In genomic region chr6:30103630-30104179, GRCh38 we compare ENCODE assay signal across 8 cellular contexts. TPM values are rescaled to one million over a fixed set of nuclear protein-coding genes. Genes with fewer than 3 reads are reported as not detected.
DNase-seq lines count a peak whose midpoint lies in the region; ATAC-seq, FAIRE-seq and TF ChIP-seq lines count a peak whose summit lies in the region.

No MANE protein-coding gene starts in this region.

- peak overlapping the region; percentile 86 for H3K4me2 ChIP-seq in K562 (ENCODE audit: insufficient read depth, low read length)

- no peaks in the 10 kb centered on the region for H3K36me3 ChIP-seq in K562 (ENCODE audit: control insufficient read depth, insufficient read depth, low read length)
- no peaks in the 10 kb centered on the region for H3K36me3 ChIP-seq in vagina

- TF ChIP-seq RAD21 in K562 (CRISPR knock-in tag; conservative IDR thresholded peaks at IDR 0.05 in 1 of 2, IDR thresholded peaks at IDR 0.05 in 1 of 2) = no peak

- peak overlapping the region in 1 of 2 experiments; percentile 80; a peak in 2 of 4 replicates for H3K9ac ChIP-seq in K562 (ENCODE audit: insufficient read depth in 1 of 2, low read depth in 2 of 2, low read length in 2 of 2)

- no peaks in the 10 kb centered on the region for H3K9me1 ChIP-seq in K562 (ENCODE audit: control insufficient read depth, insufficient read depth, low read length)

- intact Hi-C loops in K562 (cut with micrococcal nuclease) = loop anchor here (1.0 to 10.0 kb wide), 5 partner anchors 28 to 294 kb away; partner anchors contain the start of gene PPP1R11
- intact Hi-C loops in vagina (cut with DNase I) = no loop called here
- intact Hi-C loops in sciatic nerve (cut with DNase I) = no loop called here

- H3K27ac ChIP-seq in K562 (ENCODE audit: extremely low read depth, low read depth, low read length) (no peak overlapping the region), vagina (peak overlapping the region; percentile 90)

- BruUV-seq in K562 (replicated peaks; lab: Mats Ljungman, UMichigan) = no TSS peak

- POLR2A ChIA-PET in K562 (lab: Yijun Ruan, JAX) = interaction anchor here (0.7 to 1.3 kb wide), 5 partner anchors 22 to 139 kb away, joined by 3 to 5 read pairs (median 3); partner anchors contain the start of genes POLR1H and PPP1R11

- FAIRE-seq in K562 (lab: Jason Lieb, UNC) = no peak

- H3K79me2 ChIP-seq in K562 (ENCODE audit: control insufficient read depth, insufficient read depth, low read length) = no peaks in the 10 kb centered on the region

- TF ChIP-seq POLR2A in K562 (conservative IDR thresholded peaks at IDR 0.05) (no peak), vagina (IDR thresholded peaks at IDR 0.05) (no peak)

- H3K4me1 ChIP-seq in K562 (replicated peaks in 1 of 2; ENCODE audit: control insufficient read depth in 2 of 2, insufficient read depth in 2 of 2, low read length in 2 of 2) (peaks cover 22 to 29% of the 10 kb centered on the region in 2 experiments), mononuclear cell (ENCODE audit: insufficient read depth, low read length) (peaks cover 37% of the 10 kb centered on the region), vagina (peaks cover 27% of the 10 kb centered on the region)

- no peak for TF ChIP-seq EP300 in K562 (IDR thresholded peaks at IDR 0.05; ENCODE audit: low read length)

- 45% methylated on average over 12 of the region's 12 CpGs for WGBS in K562 (ENCODE audit: insufficient coverage, low coverage, missing lambda C conversion rate)

- H2AFZ ChIP-seq in K562 (ENCODE audit: low read depth, low read length) = peak overlapping the region; percentile 98

- TF ChIP-seq CTCF in K562 (IDR thresholded peaks at IDR 0.05 in 2 of 3, conservative IDR thresholded peaks at IDR 0.05 in 1 of 3; ENCODE audit: insufficient read depth in 2 of 3, low read depth in 1 of 3, low read length in 3 of 3) = no peak
- no peak for TF ChIP-seq CTCF in vagina (IDR thresholded peaks at IDR 0.05)

- ATAC-seq in K562 = no peak
- no peak for ATAC-seq in sciatic nerve

- H3K4me3 ChIP-seq in K562 = no peak overlapping the region
- peak overlapping the region; percentile 26 for H3K4me3 ChIP-seq in mononuclear cell (ENCODE audit: low read length)
- peak overlapping the region; percentile 36 to 44 for H3K4me3 ChIP-seq in vagina

- H3K27me3 ChIP-seq in K562 (ENCODE audit: control insufficient read depth in 2 of 2, insufficient read depth in 2 of 2, low read length in 2 of 2) (peaks cover 17 to 30% of the 10 kb centered on the region in 2 experiments), mononuclear cell (ENCODE audit: insufficient read depth, low read length) (peaks cover 53% of the 10 kb centered on the region), vagina (no peaks in the 10 kb centered on the region)

- CTCF ChIA-PET in K562 (lab: Yijun Ruan, JAX; ENCODE audit: low intra/inter-chr PET ratio) = interaction anchor here (0.9 to 4.2 kb wide), 5 partner anchors 27 to 293 kb away, joined by 4 to 66 read pairs (median 6); no protein-coding TSS in a partner anchor

- in situ Hi-C loops in K562 (cut with MboI) = no loop called here

- DNase-seq in stimulated activated CD4-positive, alpha-beta T cell treated with anti-CD3 and anti-CD28 coated beads, Interleukin-4, amount 100 ng/mL, for 24 hours = peak; percentile 5
- no peak for DNase-seq in stimulated activated CD4-positive, alpha-beta T cell treated with anti-CD3 and anti-CD28 coated beads, Interleukin-2, amount 100 ng/mL, for 24 hours
- DNase-seq in K562 (ENCODE audit: extremely low read depth in 1 of 4, low spot score in 3 of 4) (no peak), vagina (ENCODE audit: extremely low spot score in 2 of 2) (no peak), sciatic nerve (ENCODE audit: low spot score) (no peak), NCI-H2227 treated with DMSO at 0.1 percent for 48 hours (lab: John Stamatoyannopoulos, UW) (no peak), HT-29 (ENCODE audit: low spot score) (no peak)

- H3K9me3 ChIP-seq in K562 (replicated peaks; ENCODE audit: control insufficient read depth, insufficient read depth, low read depth, low read length) (no peaks in the 10 kb centered on the region), mononuclear cell (ENCODE audit: low read depth, low read length) (no peaks in the 10 kb centered on the region), vagina (no peaks in the 10 kb centered on the region)

- no peaks in the 10 kb centered on the region for H4K20me1 ChIP-seq in K562 (replicated peaks; ENCODE audit: control insufficient read depth, insufficient read depth, low read length)

RNA-seq across cellular contexts. Expression of gene TRIM31, which starts 9.2 kb away (rescaled TPM):
- not detected in 2 replicates for total RNA-seq in K562 (2011; cell fraction: chromatin; rRNA removed; ENCODE audit: low replicate concordance)
- total RNA-seq in K562 (2011; cell fraction: nucleolus; rRNA removed) = not detected in 2 replicates
- total RNA-seq in K562 (2011; cell fraction: nucleoplasm; rRNA removed) = not detected in 2 replicates
- total RNA-seq in K562 (2014; rRNA removed) = not detected in 2 replicates
- not detected in 2 replicates for total RNA-seq in K562 (2014; rRNA removed; fragmentation: Illumina TruSeq; extraction: Trizol)
- total RNA-seq in K562 (2015; rRNA removed; fragmentation: Illumina TruSeq; extraction: Trizol) = not detected in 2 replicates
- not detected in 2 replicates for total RNA-seq in K562 (2021)
- polyA plus RNA-seq in K562 (2011; rRNA removed) = not detected in 2 replicates
- polyA plus RNA-seq in K562 (2011; cell fraction: cytosol; rRNA removed) = not detected in 2 replicates
- not detected in 2 replicates for polyA plus RNA-seq in K562 (2011; cell fraction: nucleus; rRNA removed)
- not detected in 2 replicates for polyA plus RNA-seq in K562 (2012)
- polyA plus RNA-seq in K562 (2014; fragmentation: Illumina TruSeq; extraction: Trizol) = not detected in 2 replicates
- not detected for polyA plus RNA-seq in K562 (2014; fragmentation: Nextera tagmentation; extraction: Ambion mirVana)
- polyA plus RNA-seq in K562 (2014; rRNA removed) = not detected in 2 replicates
- not detected in 2 replicates for polyA minus RNA-seq in K562 (2011; rRNA and poly(A)+ RNA removed)
- not detected in 2 replicates for polyA minus RNA-seq in K562 (2011; cell fraction: cytosol; rRNA and poly(A)+ RNA removed)
- not detected in 2 replicates for polyA minus RNA-seq in K562 (2011; cell fraction: nucleus; rRNA and poly(A)+ RNA removed)
- 0.10 TPM for total RNA-seq in mononuclear cell
- not detected for total RNA-seq in vagina
- not detected for total RNA-seq in sciatic nerve
- total RNA-seq in HT-29 (2014; rRNA removed; shearing (Covaris generic)) = 112 and 119 TPM in 2 replicates

RNA-seq across cellular contexts. Expression of gene RNF39, which starts 28.1 kb away (rescaled TPM):
- total RNA-seq in K562 (2011; cell fraction: chromatin; rRNA removed; ENCODE audit: low replicate concordance) = not detected in 2 replicates
- not detected in 2 replicates for total RNA-seq in K562 (2011; cell fraction: nucleolus; rRNA removed)
- total RNA-seq in K562 (2011; cell fraction: nucleoplasm; rRNA removed) = not detected in 2 replicates
- not detected in 2 replicates for total RNA-seq in K562 (2014; rRNA removed)
- total RNA-seq in K562 (2014; rRNA removed; fragmentation: Illumina TruSeq; extraction: Trizol) = not detected in 2 replicates
- total RNA-seq in K562 (2015; rRNA removed; fragmentation: Illumina TruSeq; extraction: Trizol) = not detected in 2 replicates
- not detected in 2 replicates for total RNA-seq in K562 (2021)
- polyA plus RNA-seq in K562 (2011; rRNA removed) = not detected in 2 replicates
- polyA plus RNA-seq in K562 (2011; cell fraction: cytosol; rRNA removed) = not detected in 2 replicates
- polyA plus RNA-seq in K562 (2011; cell fraction: nucleus; rRNA removed) = not detected in 2 replicates
- 0.68 and 1.5 TPM in 2 replicates for polyA plus RNA-seq in K562 (2012)
- not detected in 2 replicates for polyA plus RNA-seq in K562 (2014; fragmentation: Illumina TruSeq; extraction: Trizol)
- not detected for polyA plus RNA-seq in K562 (2014; fragmentation: Nextera tagmentation; extraction: Ambion mirVana)
- polyA plus RNA-seq in K562 (2014; rRNA removed) = not detected in 2 replicates
- not detected in 2 replicates for polyA minus RNA-seq in K562 (2011; rRNA and poly(A)+ RNA removed)
- not detected in 2 replicates for polyA minus RNA-seq in K562 (2011; cell fraction: cytosol; rRNA and poly(A)+ RNA removed)
- not detected in 2 replicates for polyA minus RNA-seq in K562 (2011; cell fraction: nucleus; rRNA and poly(A)+ RNA removed)
- total RNA-seq in mononuclear cell = not detected
- total RNA-seq in vagina = 18.2 TPM
- total RNA-seq in sciatic nerve = not detected
- 3.8 and 6.5 TPM in 2 replicates for total RNA-seq in HT-29 (2014; rRNA removed; shearing (Covaris generic))

RNA-seq across cellular contexts. Expression of gene TRIM40, which starts 32.2 kb away (rescaled TPM):
- total RNA-seq in K562 (2011; cell fraction: chromatin; rRNA removed; ENCODE audit: low replicate concordance) = not detected in 2 replicates
- total RNA-seq in K562 (2011; cell fraction: nucleolus; rRNA removed) = not detected in 2 replicates
- total RNA-seq in K562 (2011; cell fraction: nucleoplasm; rRNA removed) = not detected in 2 replicates
- total RNA-seq in K562 (2014; rRNA removed) (not detected in 2 replicates), K562 (2014; rRNA removed; fragmentation: Illumina TruSeq; extraction: Trizol) (not detected in 2 replicates), K562 (2015; rRNA removed; fragmentation: Illumina TruSeq; extraction: Trizol) (not detected in 2 replicates), K562 (2021) (not detected in 2 replicates), mononuclear cell (1.4 TPM), vagina (not detected), sciatic nerve (not detected)
- polyA plus RNA-seq in K562 (2011; rRNA removed) (not detected in 2 replicates), K562 (2014; fragmentation: Illumina TruSeq; extraction: Trizol) (not detected in 2 replicates), K562 (2014; fragmentation: Nextera tagmentation; extraction: Ambion mirVana) (under 1 TPM in 1 of 2 experiments, not detected in 1; 0.04 TPM), K562 (2014; rRNA removed) (0.08 TPM in 1 of 2 replicates, not detected in the other)
- polyA plus RNA-seq in K562 (2011; cell fraction: cytosol; rRNA removed) = not detected in 2 replicates
- polyA plus RNA-seq in K562 (2011; cell fraction: nucleus; rRNA removed) = 0.10 TPM in 1 of 2 replicates, not detected in the other
- polyA plus RNA-seq in K562 (2012) = 0.10 TPM in 1 of 2 replicates, not detected in the other
- not detected in 2 replicates for polyA minus RNA-seq in K562 (2011; rRNA and poly(A)+ RNA removed)
- not detected in 2 replicates for polyA minus RNA-seq in K562 (2011; cell fraction: cytosol; rRNA and poly(A)+ RNA removed)
- polyA minus RNA-seq in K562 (2011; cell fraction: nucleus; rRNA and poly(A)+ RNA removed) = not detected in 2 replicates
- total RNA-seq in HT-29 (2014; rRNA removed; shearing (Covaris generic)) = not detected in 2 replicates

RNA-seq across cellular contexts. Expression of gene PPP1R11, which starts 36.7 kb away (rescaled TPM):
- 13.4 and 14.5 TPM in 2 replicates for total RNA-seq in K562 (2011; cell fraction: chromatin; rRNA removed; ENCODE audit: low replicate concordance)
- 8.8 and 9.7 TPM in 2 replicates for total RNA-seq in K562 (2011; cell fraction: nucleolus; rRNA removed)
- 19.6 and 32.7 TPM in 2 replicates for total RNA-seq in K562 (2011; cell fraction: nucleoplasm; rRNA removed)
- total RNA-seq in K562 (2014; rRNA removed) (32.9 and 46.2 TPM in 2 replicates), K562 (2014; rRNA removed; fragmentation: Illumina TruSeq; extraction: Trizol) (39.3 and 40.8 TPM in 2 replicates), K562 (2015; rRNA removed; fragmentation: Illumina TruSeq; extraction: Trizol) (51.3 and 51.5 TPM in 2 replicates), K562 (2021) (44.6 and 49.7 TPM in 2 replicates), mononuclear cell (29.0 TPM), vagina (19.6 TPM), sciatic nerve (38.3 TPM)
- polyA plus RNA-seq in K562 (2011; rRNA removed) (74.6 and 77.8 TPM in 2 replicates), K562 (2014; fragmentation: Illumina TruSeq; extraction: Trizol) (71.7 and 94.8 TPM in 2 replicates), K562 (2014; fragmentation: Nextera tagmentation; extraction: Ambion mirVana) (10 to 100 TPM; 17.8 to 30.9 TPM), K562 (2014; rRNA removed) (58.1 and 64.1 TPM in 2 replicates)
- 56.3 and 72.0 TPM in 2 replicates for polyA plus RNA-seq in K562 (2011; cell fraction: cytosol; rRNA removed)
- polyA plus RNA-seq in K562 (2011; cell fraction: nucleus; rRNA removed) = 35.3 and 42.5 TPM in 2 replicates
- polyA plus RNA-seq in K562 (2012) = 47.5 and 59.4 TPM in 2 replicates
- polyA minus RNA-seq in K562 (2011; rRNA and poly(A)+ RNA removed) = 27.6 and 29.1 TPM in 2 replicates
- polyA minus RNA-seq in K562 (2011; cell fraction: cytosol; rRNA and poly(A)+ RNA removed) = 12.3 and 21.0 TPM in 2 replicates
- polyA minus RNA-seq in K562 (2011; cell fraction: nucleus; rRNA and poly(A)+ RNA removed) = 8.5 and 12.9 TPM in 2 replicates
- 44.2 and 49.3 TPM in 2 replicates for total RNA-seq in HT-29 (2014; rRNA removed; shearing (Covaris generic))

RNA-seq across cellular contexts. Expression of gene POLR1H, which starts 42.6 kb away (rescaled TPM):
- 19.9 and 30.6 TPM in 2 replicates for total RNA-seq in K562 (2011; cell fraction: chromatin; rRNA removed; ENCODE audit: low replicate concordance)
- total RNA-seq in K562 (2011; cell fraction: nucleolus; rRNA removed) = 30.3 and 30.7 TPM in 2 replicates
- total RNA-seq in K562 (2011; cell fraction: nucleoplasm; rRNA removed) = 29.0 and 30.1 TPM in 2 replicates
- 92.2 and 119 TPM in 2 replicates for total RNA-seq in K562 (2014; rRNA removed)
- total RNA-seq in K562 (2014; rRNA removed; fragmentation: Illumina TruSeq; extraction: Trizol) = 126 and 174 TPM in 2 replicates
- 150 and 160 TPM in 2 replicates for total RNA-seq in K562 (2015; rRNA removed; fragmentation: Illumina TruSeq; extraction: Trizol)
- 113 and 123 TPM in 2 replicates for total RNA-seq in K562 (2021)
- 143 and 156 TPM in 2 replicates for polyA plus RNA-seq in K562 (2011; rRNA removed)
- 189 and 193 TPM in 2 replicates for polyA plus RNA-seq in K562 (2011; cell fraction: cytosol; rRNA removed)
- polyA plus RNA-seq in K562 (2011; cell fraction: nucleus; rRNA removed) = 115 and 130 TPM in 2 replicates
- 130 and 140 TPM in 2 replicates for polyA plus RNA-seq in K562 (2012)
- polyA plus RNA-seq in K562 (2014; fragmentation: Illumina TruSeq; extraction: Trizol) = 115 and 122 TPM in 2 replicates
- 100 to 1,000 TPM; 322 to 333 TPM for polyA plus RNA-seq in K562 (2014; fragmentation: Nextera tagmentation; extraction: Ambion mirVana)
- 121 and 149 TPM in 2 replicates for polyA plus RNA-seq in K562 (2014; rRNA removed)
- polyA minus RNA-seq in K562 (2011; rRNA and poly(A)+ RNA removed) = 35.4 and 40.0 TPM in 2 replicates
- polyA minus RNA-seq in K562 (2011; cell fraction: cytosol; rRNA and poly(A)+ RNA removed) = 15.2 and 16.0 TPM in 2 replicates
- polyA minus RNA-seq in K562 (2011; cell fraction: nucleus; rRNA and poly(A)+ RNA removed) = 15.9 and 21.0 TPM in 2 replicates
- 11.4 TPM for total RNA-seq in mononuclear cell
- total RNA-seq in vagina = 31.2 TPM
- total RNA-seq in sciatic nerve = 16.6 TPM
- total RNA-seq in HT-29 (2014; rRNA removed; shearing (Covaris generic)) = 31.1 and 45.0 TPM in 2 replicates

Comparison
In these comparisons a context has a peak if more than half of its experiments do, and no peak if none do; other contexts are left out.
1. RNA of gene TRIM31, which starts 9.2 kb away (total RNA-seq): 112 to 119 TPM in HT-29; 0.10 TPM in mononuclear cell (single experiment), not detected in K562, not detected in vagina (single experiment) and not detected in sciatic nerve (single experiment); every median in the first group is over 100 times any median in the second.